In genomic region chr18:9736942-9737813, GRCh38 we compare ENCODE assay signal across 12 cellular contexts. TPM values are rescaled to one million over a fixed set of nuclear protein-coding genes. Genes with fewer than 3 reads are reported as not detected.
DNase-seq lines count a peak whose midpoint lies in the region; ATAC-seq and TF ChIP-seq lines count a peak whose summit lies in the region.
"Had no signal": no experiment of that assay in that cellular context is flagged by ENCODE, and none has a peak within 500 bp of the region (broad histone marks: within the 10 kb centered on the region; RNA-seq: fewer than 3 reads in every experiment).

No MANE protein-coding gene starts in this region.

- no peak for TF ChIP-seq CTCF in Peyer's patch (IDR thresholded peaks at IDR 0.05)
- no peak for TF ChIP-seq CTCF in foreskin fibroblast (IDR thresholded peaks at IDR 0.05; ENCODE audit: low read depth, low read length)

- H3K36me3 ChIP-seq in Peyer's patch (no peaks in the 10 kb centered on the region), Karpas-422 (ENCODE audit: insufficient read depth, low read length) (no peaks in the 10 kb centered on the region)

- no peak overlapping the region for H3K9ac ChIP-seq in Karpas-422 (ENCODE audit: low read length)

- H4K20me1 ChIP-seq in Karpas-422 (ENCODE audit: insufficient read depth, low read depth, low read length): no peaks in the 10 kb centered on the region

- peak overlapping the region in 1 of 4 donors; percentile 25 for H3K4me3 ChIP-seq in Peyer's patch
- H3K4me3 ChIP-seq in foreskin fibroblast (ENCODE audit: low read depth in 1 of 2, low read length in 2 of 2): no peak overlapping the region
- H3K4me3 ChIP-seq in Karpas-422 (ENCODE audit: low read length): no peak overlapping the region
- H3K4me3 ChIP-seq: vagina had no signal

- in situ Hi-C loops in ACHN (cut with HindIII; ENCODE audit: low pct_ligation_motif_present, low pct_unique_long_range_greater_than_20kb, low sequenced_read_pairs): no loop called here

- H3K79me2 ChIP-seq in Karpas-422 (ENCODE audit: low read length): no peaks in the 10 kb centered on the region

- peak overlapping the region in 2 of 4 donors; percentile 26 to 43 for H3K27ac ChIP-seq in Peyer's patch
- no peak overlapping the region for H3K27ac ChIP-seq in Karpas-422 (ENCODE audit: low read length)
- H3K27ac ChIP-seq: vagina had no signal

- TF ChIP-seq POLR2A in Peyer's patch (IDR thresholded peaks at IDR 0.05): peak; percentile 33 to 57

- H3K4me2 ChIP-seq in Karpas-422 (ENCODE audit: low read depth, low read length, poor library complexity, severe bottlenecking): no peak overlapping the region

- H3K9me3 ChIP-seq in Peyer's patch (no peaks in the 10 kb centered on the region), Karpas-422 (ENCODE audit: low read length) (no peaks in the 10 kb centered on the region)
- H3K9me3 ChIP-seq: vagina had no signal

- H3K9me2 ChIP-seq in Karpas-422 (replicated peaks; ENCODE audit: insufficient read depth, low read length): no peaks in the 10 kb centered on the region

- ATAC-seq in GM19397 (IDR thresholded peaks at IDR 0.05; ENCODE audit: unreplicated experiment) (no peak), HG03442 (IDR thresholded peaks at IDR 0.05; ENCODE audit: unreplicated experiment) (no peak)

- no peak overlapping the region for H2AFZ ChIP-seq in Karpas-422 (ENCODE audit: low read length)

- DNase-seq in ACHN: peak; percentile 74
- peak; percentile 55 for DNase-seq in HuH-7 (ENCODE audit: low spot score)
- DNase-seq in Peyer's patch: peak in 1 of 3 donors; percentile 69
- DNase-seq in foreskin fibroblast: peak; percentile 41 to 73
- DNase-seq in GDM1 (lab: John Stamatoyannopoulos, UW): no peak
- DNase-seq in Karpas-422: no peak
- DNase-seq: activated CD4-positive, alpha-beta memory T cell treated with anti-CD3 and anti-CD28 coated beads, Interleukin-2, amount 10 ng/mL, durations not matched to agents 7 days and 5 days; foreskin melanocyte; Right ventricle myocardium superior had no signal

- H3K27me3 ChIP-seq in Peyer's patch: no peaks in the 10 kb centered on the region
- H3K27me3 ChIP-seq in Karpas-422 (ENCODE audit: low read length): no peaks in the 10 kb centered on the region
- H3K27me3 ChIP-seq: vagina had no signal

- H3K4me1 ChIP-seq in Peyer's patch (peaks cover 0 to 34% (median 0%) of the 10 kb centered on the region in 4 donors), Karpas-422 (ENCODE audit: low read length) (no peaks in the 10 kb centered on the region)

RNA-seq across cellular contexts. Expression of gene RAB31, which starts 29.1 kb away (rescaled TPM):
- 10 to 100 TPM in 3 of 4 donors, 1 to 10 TPM in 1; 6.2 to 66.8 (median 17.7) TPM for total RNA-seq in Peyer's patch
- total RNA-seq in Karpas-422 (2014; rRNA removed; shearing (Covaris generic); ENCODE audit: low replicate concordance): not detected in 2 replicates

Comparison
In these comparisons a context has a peak if more than half of its experiments do, and no peak if none do; other contexts are left out.
1. DNase-seq: peak in ACHN (single experiment), HuH-7 (single experiment) and foreskin fibroblast (2 of 2); none in GDM1 (single experiment) and Karpas-422 (single experiment).